Comparison of ENCODE assay signal across 7 cellular contexts in the genomic region with DNA sequence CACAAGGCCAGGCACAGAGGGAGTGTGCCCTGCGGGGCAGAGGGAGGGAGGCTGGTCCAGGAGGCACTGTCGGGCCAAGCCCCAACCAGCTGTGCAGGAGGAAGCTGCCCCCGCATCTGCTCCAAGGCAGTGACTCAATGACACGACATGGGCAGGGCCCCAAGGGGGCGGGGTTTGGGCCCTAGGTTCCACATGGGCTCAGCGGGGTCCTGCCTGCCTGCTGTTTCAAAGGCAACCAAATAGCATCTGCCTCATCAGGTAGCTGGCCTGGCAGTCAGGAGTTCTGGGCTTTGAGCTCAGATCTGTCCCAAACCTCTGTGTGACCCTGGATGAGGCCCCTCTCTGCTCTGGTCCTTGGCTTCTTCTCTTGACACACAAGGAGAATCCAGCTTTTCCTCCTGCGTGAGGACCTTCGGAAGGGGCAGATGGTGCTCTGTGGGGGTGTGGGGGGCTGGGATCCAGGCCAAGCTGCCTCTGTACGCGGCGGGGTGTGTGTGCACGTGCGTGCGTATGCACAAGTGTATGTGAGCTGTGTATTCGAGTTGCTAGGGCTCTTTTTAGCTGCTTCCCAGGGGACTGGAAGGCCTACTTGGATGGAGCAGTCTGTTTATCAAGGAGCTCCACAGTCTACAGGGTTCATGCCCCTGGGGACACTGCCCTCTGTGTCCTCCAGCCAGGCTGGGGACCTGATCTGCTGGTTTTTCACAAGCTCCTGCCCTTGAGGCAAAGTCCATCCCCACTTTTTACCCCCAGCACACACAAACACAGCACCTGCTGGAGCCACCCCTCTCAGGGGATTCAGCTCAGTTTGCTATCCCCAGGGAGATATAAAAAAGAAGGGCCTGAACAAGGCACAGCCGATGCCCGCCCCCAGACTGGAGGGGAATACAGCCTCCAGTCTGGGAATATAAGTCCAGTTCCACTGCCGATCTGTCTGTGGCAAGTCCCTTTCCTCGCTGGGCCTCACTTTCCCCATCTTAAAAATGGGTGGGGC.
DNase-seq lines count a peak whose midpoint lies in the region; ATAC-seq and TF ChIP-seq lines count a peak whose summit lies in the region.

No MANE protein-coding gene starts in this region.

- H3K4me1 ChIP-seq in psoas muscle = peaks cover 38% of the 10 kb centered on the region

- WGBS in psoas muscle, 3 donors = 29 to 48% (median 40%) methylated on average over 19 of the region's 19 CpGs

- DNase-seq in GM13976 (ENCODE audit: low spot score) (peak; percentile 85), NCI-H1694 treated with DMSO at 0.1 percent for 48 hours (lab: John Stamatoyannopoulos, UW) (peak; percentile 93), fibroblast of peridontal ligament (ENCODE audit: extremely low read depth) (peak; percentile 66), psoas muscle (peak; percentile 87 to 90), kidney glomerular epithelial cell (lab: John Stamatoyannopoulos, UW) (no peak)
- peak; percentile 87 for DNase-seq in activated CD4-positive, alpha-beta T cell treated with anti-CD3 and anti-CD28 coated beads for 48 hours

- H3K9me3 ChIP-seq in psoas muscle = no peaks in the 10 kb centered on the region

- in situ Hi-C loops in GM13976 (cut with MboI; ENCODE audit: low sequenced_read_pairs, unreplicated experiment) = no loop called here

- peak; percentile 89 for ATAC-seq in HG02571 (IDR thresholded peaks at IDR 0.05; ENCODE audit: unreplicated experiment)
- peak; percentile 60 to 80 (median 74) for ATAC-seq in psoas muscle

- H3K36me3 ChIP-seq in psoas muscle (ENCODE audit: insufficient read depth in 1 of 2, low read depth in 1 of 2) = peaks cover 0 to 6% of the 10 kb centered on the region in 2 donors

- peak overlapping the region; percentile 50 for H3K27ac ChIP-seq in psoas muscle

- no peak overlapping the region for H3K4me3 ChIP-seq in psoas muscle

- TF ChIP-seq CTCF in GM13976 (IDR thresholded peaks at IDR 0.05; ENCODE audit: borderline replicate concordance, control extremely low read depth, extremely low read depth, insufficient read depth, missing control alignments) (no peak), psoas muscle (IDR thresholded peaks at IDR 0.05) (no peak)

- intact Hi-C loops in psoas muscle (cut with DNase I) = no loop called here

- H3K27me3 ChIP-seq in psoas muscle (ENCODE audit: insufficient read depth in 3 of 3, low read length in 2 of 3) = no peaks in the 10 kb centered on the region
